8 cellular contexts compared by ENCODE assay signal in the genomic region with DNA sequence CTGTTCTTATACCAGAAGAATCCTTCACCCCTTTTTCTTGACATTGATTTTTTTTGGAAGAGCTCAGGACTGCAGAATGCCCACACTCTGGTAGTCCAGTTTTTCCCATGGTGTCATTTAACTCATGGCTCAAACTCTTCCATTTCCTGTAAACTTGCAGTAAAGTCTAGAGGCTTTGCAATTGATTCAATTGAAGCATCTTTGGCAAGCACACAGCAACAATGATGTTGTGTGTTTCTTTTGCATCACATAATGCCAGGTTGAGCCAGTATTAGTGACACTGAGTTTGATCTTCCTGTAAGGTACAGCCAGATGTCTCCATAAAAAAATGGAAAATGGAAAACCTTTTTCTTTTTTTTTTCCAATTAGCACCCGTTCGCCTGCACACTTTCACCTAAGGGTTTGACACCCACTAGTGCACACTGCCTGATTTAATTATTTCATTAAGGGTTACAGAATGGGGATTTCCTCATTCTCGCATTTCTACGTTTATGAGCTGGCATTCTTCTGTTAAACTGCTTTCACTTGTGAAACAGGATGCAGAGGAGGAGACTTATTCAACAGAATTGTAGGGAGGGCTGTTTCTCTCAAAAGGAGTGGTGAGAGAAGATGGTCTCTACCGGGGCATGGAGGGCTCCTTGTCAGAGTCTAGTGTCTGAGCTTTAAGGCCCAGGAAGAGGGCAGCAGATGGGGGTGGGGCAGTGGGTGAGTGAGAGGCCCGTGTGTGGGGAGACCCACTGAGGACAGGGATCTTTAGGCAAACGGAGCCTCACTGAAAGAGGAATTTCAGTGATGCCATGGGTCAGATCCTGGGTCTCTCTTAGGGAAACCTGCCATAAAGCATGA. TPM values are rescaled to one million over a fixed set of nuclear protein-coding genes. Genes with fewer than 3 reads are reported as not detected.
A peak's percentile ranks its signal among the peaks of the same experiment; 100 is the strongest.
DNase-seq lines count a peak whose midpoint lies in the region; ATAC-seq, FAIRE-seq and TF ChIP-seq lines count a peak whose summit lies in the region.

No MANE protein-coding gene starts in this region.

- H3K27ac ChIP-seq in CD4-positive, CD25-positive, alpha-beta regulatory T cell (ENCODE audit: insufficient read depth, low read length, poor library complexity, severe bottlenecking): no peak overlapping the region
- H3K27ac ChIP-seq in HL-60 (replicated peaks): peak overlapping the region; percentile 82
- no peak overlapping the region for H3K27ac ChIP-seq in GM12878 (ENCODE audit: control insufficient read depth, insufficient read depth)

- POLR2A ChIA-PET in GM12878 (lab: Charles Lee): no interaction called here
- POLR2A ChIA-PET in naive thymus-derived CD8-positive, alpha-beta T cell (lab: Charles Lee): no interaction called here

- SMC1A ChIA-PET in GM12878 (lab: Charles Lee; ENCODE audit: uncharacterized antibody, unreplicated experiment): interaction anchor here (1.4 kb wide), 1 partner anchor 12 kb away, joined by 3 read pairs; no protein-coding TSS in a partner anchor

- no peak for TF ChIP-seq EP300 in GM12878 (IDR thresholded peaks at IDR 0.05; ENCODE audit: borderline replicate concordance in 1 of 2, control insufficient read depth in 1 of 2, low read depth in 2 of 2, low read length in 2 of 2)

- RAD21 ChIA-PET in GM12878 (lab: Charles Lee; ENCODE audit: unreplicated experiment): no interaction called here

- H3K27ac Mint-ChIP-seq in CD4-positive, CD25-positive, alpha-beta regulatory T cell: no peak overlapping the region
- H3K27ac Mint-ChIP-seq in naive thymus-derived CD8-positive, alpha-beta T cell: peak overlapping the region in 1 of 10 donors; percentile 34

- WGBS in GM12878 (ENCODE audit: insufficient coverage, insufficient replicate concordance, low lambda C conversion rate, missing lambda C conversion rate): 0% methylated on average over 7 of the region's 7 CpGs

- no peak for TF ChIP-seq CTCF in HL-60 (IDR thresholded peaks at IDR 0.05; ENCODE audit: insufficient read depth, low read length)
- no peak for TF ChIP-seq CTCF in GM12878 (IDR thresholded peaks at IDR 0.05 in 2 of 3, conservative IDR thresholded peaks at IDR 0.05 in 1 of 3; ENCODE audit: control insufficient read depth in 2 of 3, extremely low read depth in 1 of 3, insufficient read depth in 1 of 3, low read depth in 3 of 3, low read length in 3 of 3)

- H3K27me3 ChIP-seq in CD4-positive, CD25-positive, alpha-beta regulatory T cell (ENCODE audit: control insufficient read depth, insufficient read depth, low read length): peaks cover 3% of the 10 kb centered on the region
- no peaks in the 10 kb centered on the region for H3K27me3 ChIP-seq in HL-60 (ENCODE audit: insufficient read depth, poor library complexity, severe bottlenecking)
- peaks cover 1 to 3% of the 10 kb centered on the region in 2 experiments; a peak in 3 of 4 replicates for H3K27me3 ChIP-seq in GM12878 (replicated peaks in 1 of 2; ENCODE audit: control insufficient read depth in 2 of 2, insufficient read depth in 2 of 2, low read length in 1 of 2)

- in situ Hi-C loops in GM12878 (cut with MboI): no loop called here

- peaks cover 48% of the 10 kb centered on the region for H3K27me3 Mint-ChIP-seq in CD4-positive, CD25-positive, alpha-beta regulatory T cell
- peaks cover 13 to 42% (median 29%) of the 10 kb centered on the region in 5 donors for H3K27me3 Mint-ChIP-seq in naive thymus-derived CD8-positive, alpha-beta T cell

- no peaks in the 10 kb centered on the region for H3K79me2 ChIP-seq in GM12878 (ENCODE audit: control insufficient read depth, insufficient read depth, low read length)

- H3K9me3 Mint-ChIP-seq in CD4-positive, CD25-positive, alpha-beta regulatory T cell: peaks cover 0 to 2% (median 0%) of the 10 kb centered on the region in 7 donors
- H3K9me3 Mint-ChIP-seq in naive thymus-derived CD8-positive, alpha-beta T cell: peaks cover 0 to 2% (median 0%) of the 10 kb centered on the region in 9 donors

- H4K20me1 ChIP-seq in GM12878 (ENCODE audit: control insufficient read depth, insufficient read depth): no peaks in the 10 kb centered on the region

- no TSS peak for BruUV-seq in GM12878 (replicated peaks; lab: Mats Ljungman, UMichigan)

- ATAC-seq in CD4-positive, CD25-positive, alpha-beta regulatory T cell (ENCODE audit: low read depth in 2 of 2): peak; percentile 20 to 50
- ATAC-seq in GM12878 (peak; percentile 91), HG03039 (IDR thresholded peaks at IDR 0.05; ENCODE audit: unreplicated experiment) (no peak), GM19455 (IDR thresholded peaks at IDR 0.05; ENCODE audit: unreplicated experiment) (no peak), HG02623 (IDR thresholded peaks at IDR 0.05; ENCODE audit: unreplicated experiment) (no peak)
- ATAC-seq in naive thymus-derived CD8-positive, alpha-beta T cell: peak; percentile 71 to 89

- no peaks in the 10 kb centered on the region for H3K36me3 ChIP-seq in CD4-positive, CD25-positive, alpha-beta regulatory T cell (ENCODE audit: control insufficient read depth, insufficient read depth, low read length)
- no peaks in the 10 kb centered on the region for H3K36me3 ChIP-seq in GM12878 (ENCODE audit: control insufficient read depth in 2 of 2, insufficient read depth in 2 of 2, low read length in 1 of 2)

- TF ChIP-seq RAD21 in GM12878 (IDR thresholded peaks at IDR 0.05; ENCODE audit: insufficient read depth, low read depth, low read length): no peak

- peak overlapping the region in 2 of 4 donors; percentile 19 to 64 for H3K4me3 Mint-ChIP-seq in CD4-positive, CD25-positive, alpha-beta regulatory T cell
- peak overlapping the region in 8 of 10 donors; percentile 12 to 75 (median 66) for H3K4me3 Mint-ChIP-seq in naive thymus-derived CD8-positive, alpha-beta T cell

- no peak overlapping the region for H3K9ac ChIP-seq in GM12878 (ENCODE audit: control insufficient read depth, insufficient read depth, low read length)

- intact Hi-C loops in GM12878 (cut with micrococcal nuclease; ENCODE audit: unreplicated experiment): no loop called here

- peak overlapping the region; percentile 47; the same call in 1 of the 2 replicates for H3K4me2 ChIP-seq in GM12878 (ENCODE audit: control insufficient read depth, insufficient read depth)

- peaks cover 16% of the 10 kb centered on the region for H3K4me1 ChIP-seq in CD4-positive, CD25-positive, alpha-beta regulatory T cell (ENCODE audit: control insufficient read depth, insufficient read depth, low read length, poor library complexity, severe bottlenecking)
- H3K4me1 ChIP-seq in GM12878 (ENCODE audit: control insufficient read depth, insufficient read depth, low read length): no peaks in the 10 kb centered on the region; the same call in 1 of the 2 replicates

- DNase-seq in CD4-positive, CD25-positive, alpha-beta regulatory T cell: peak in 1 of 3 donors; percentile 56
- DNase-seq in HL-60 (ENCODE audit: low read depth in 1 of 2, low spot score in 1 of 2): peak; percentile 70 to 72
- DNase-seq in GM12878 (ENCODE audit: low read depth, low spot score): no peak
- peak in 2 of 10 donors; percentile 22 to 36 for DNase-seq in naive thymus-derived CD8-positive, alpha-beta T cell
- no peak for DNase-seq in NCI-H128 (lab: John Stamatoyannopoulos, UW; ENCODE audit: unreplicated experiment)

- no peak overlapping the region for H3K4me3 ChIP-seq in CD4-positive, CD25-positive, alpha-beta regulatory T cell (ENCODE audit: low read depth, low read length)
- H3K4me3 ChIP-seq in HL-60 (replicated peaks; ENCODE audit: insufficient read depth, low read length): no peak overlapping the region
- H3K4me3 ChIP-seq in GM12878: no peak overlapping the region

- CTCF ChIA-PET in GM12878 (lab: Yijun Ruan, JAX): no interaction called here

- no peaks in the 10 kb centered on the region for H3K9me3 ChIP-seq in CD4-positive, CD25-positive, alpha-beta regulatory T cell (ENCODE audit: control insufficient read depth in 2 of 2, low read length in 2 of 2)
- H3K9me3 ChIP-seq in GM12878 (replicated peaks; ENCODE audit: control insufficient read depth, insufficient read depth, low read length): no peaks in the 10 kb centered on the region

- H3K36me3 Mint-ChIP-seq in CD4-positive, CD25-positive, alpha-beta regulatory T cell: no peaks in the 10 kb centered on the region
- peaks cover 0 to 2% (median 1%) of the 10 kb centered on the region in 3 donors for H3K36me3 Mint-ChIP-seq in naive thymus-derived CD8-positive, alpha-beta T cell

- FAIRE-seq in GM12878 (lab: Jason Lieb, UNC): no peak

- no peak for TF ChIP-seq POLR2A in GM12878 (IDR thresholded peaks at IDR 0.05; ENCODE audit: low read depth, low read length)

- H2AFZ ChIP-seq in GM12878 (ENCODE audit: control insufficient read depth, low read depth, low read length): no peak overlapping the region

- peaks cover 4 to 17% (median 9%) of the 10 kb centered on the region in 4 donors for H3K4me1 Mint-ChIP-seq in CD4-positive, CD25-positive, alpha-beta regulatory T cell
- peaks cover 10 to 34% (median 26%) of the 10 kb centered on the region in 4 donors for H3K4me1 Mint-ChIP-seq in naive thymus-derived CD8-positive, alpha-beta T cell

TF ChIP-seq in GM12878, 131 proteins besides CTCF, POLR2A, EP300 and RAD21 (continues in another document):
- TF ChIP-seq, protein P1, sequence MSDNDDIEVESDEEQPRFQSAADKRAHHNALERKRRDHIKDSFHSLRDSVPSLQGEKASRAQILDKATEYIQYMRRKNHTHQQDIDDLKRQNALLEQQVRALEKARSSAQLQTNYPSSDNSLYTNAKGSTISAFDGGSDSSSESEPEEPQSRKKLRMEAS (IDR thresholded peaks at IDR 0.05; ENCODE audit: low read depth, low read length): no peak

RNA-seq across cellular contexts. Expression of a gene that starts 2.2 kb away (rescaled TPM):
- total RNA-seq in CD4-positive, CD25-positive, alpha-beta regulatory T cell: not detected
- polyA plus RNA-seq in CD4-positive, CD25-positive, alpha-beta regulatory T cell: under 1 TPM in 1 of 4 donors, not detected in 3; 0.08 TPM
- total RNA-seq in GM12878 (2013; cell fraction: nucleolus; rRNA removed): not detected in 2 replicates
- total RNA-seq in GM12878 (2014; rRNA removed) (not detected in 2 replicates), GM12878 (2014; rRNA removed; fragmentation: Illumina TruSeq; extraction: Trizol) (not detected in 2 replicates), GM12878 (2021) (0.05 and 0.18 TPM in 2 replicates)
- not detected for polyA plus RNA-seq in GM12878 (2011; ENCODE audit: low read depth)
- polyA plus RNA-seq in GM12878 (2011; rRNA removed) (0.01 TPM in 1 of 2 replicates, not detected in the other), GM12878 (2014; fragmentation: Illumina TruSeq; extraction: Trizol) (0.01 TPM in 1 of 2 replicates, not detected in the other), GM12878 (2014; fragmentation: Nextera tagmentation; extraction: Ambion mirVana) (not detected), GM12878 (2014; rRNA removed) (not detected in 2 replicates), GM12878 (2016; fragmentation: Nextera tagmentation; extraction: Ambion mirVana) (not detected)
- polyA plus RNA-seq in GM12878 (2011; cell fraction: cytosol; rRNA removed): 0.02 TPM in 1 of 2 replicates, not detected in the other
- polyA plus RNA-seq in GM12878 (2011; cell fraction: nucleus; rRNA removed): 0.01 TPM in 1 of 2 replicates, not detected in the other
- polyA plus RNA-seq in GM12878 (2012): 0.03 TPM in 1 of 2 replicates, not detected in the other
- polyA minus RNA-seq in GM12878 (2011; rRNA and poly(A)+ RNA removed): 0.07 TPM in 1 of 2 replicates, not detected in the other
- polyA minus RNA-seq in GM12878 (2011; cell fraction: cytosol; rRNA and poly(A)+ RNA removed): 0.21 TPM in 1 of 2 replicates, not detected in the other
- 0.10 TPM in 1 of 2 replicates, not detected in the other for polyA minus RNA-seq in GM12878 (2011; cell fraction: nucleus; rRNA and poly(A)+ RNA removed)
- not detected for total RNA-seq in naive thymus-derived CD8-positive, alpha-beta T cell
- polyA plus RNA-seq in naive thymus-derived CD8-positive, alpha-beta T cell: not detected

Comparison
In these comparisons a context has a peak if more than half of its experiments do, and no peak if none do; other contexts are left out.
1. ATAC-seq: peak in CD4-positive, CD25-positive, alpha-beta regulatory T cell (2 of 2), GM12878 (single experiment) and naive thymus-derived CD8-positive, alpha-beta T cell (2 of 2); none in HG03039 (single experiment), GM19455 (single experiment) and HG02623 (single experiment).
2. DNase-seq: peak in HL-60 (2 of 2); none in GM12878 (single experiment) and NCI-H128 (single experiment).